Comparison of ENCODE assay signal across 20 cellular contexts in genomic region chr7:1237704-1238255, GRCh38. TPM values are rescaled to one million over a fixed set of nuclear protein-coding genes. Genes with fewer than 3 reads are reported as not detected.
DNase-seq lines count a peak whose midpoint lies in the region; ATAC-seq lines count a peak whose summit lies in the region.
"Had no signal": no experiment of that assay in that cellular context is flagged by ENCODE, and none has a peak within 500 bp of the region (broad histone marks: within the 10 kb centered on the region; RNA-seq: fewer than 3 reads in every experiment).

No MANE protein-coding gene starts in this region.

- H3K36me3 ChIP-seq in MG63 = no peaks in the 10 kb centered on the region
- H3K36me3 ChIP-seq: left lung, thyroid gland had no signal

- no peak for ATAC-seq in Right ventricle myocardium inferior
- no peak for ATAC-seq in Right ventricle myocardium superior (ENCODE audit: poor library complexity)
- ATAC-seq: activated CD4-positive, alpha-beta T cell treated with anti-CD3 and anti-CD28 coated beads for 36 hours; left lung; psoas muscle had no signal

- H3K9me3 Mint-ChIP-seq in activated T-helper 2 cell treated with anti-CD3 and anti-CD28 coated beads, Interferon-gamma antibody, Interleukin-2, Interleukin-4, amounts not matched to agents 10 μg/mL and 5 μg/mL and 100 μg/mL, durations not matched to agents 14 hours and 24 hours and 36 hours = peaks cover 6% of the 10 kb centered on the region

- peaks cover 6% of the 10 kb centered on the region for H3K36me3 Mint-ChIP-seq in activated T-helper 2 cell treated with anti-CD3 and anti-CD28 coated beads, Interferon-gamma antibody, Interleukin-2, Interleukin-4, amounts not matched to agents 10 μg/mL and 5 μg/mL and 100 μg/mL, durations not matched to agents 14 hours and 24 hours and 36 hours (ENCODE audit: low read depth)

- H3K9me3 ChIP-seq in MG63 = no peaks in the 10 kb centered on the region
- H3K9me3 ChIP-seq: left lung, psoas muscle, thyroid gland had no signal

- no peak overlapping the region for H3K4me3 ChIP-seq in MG63
- H3K4me3 ChIP-seq: left lung, thyroid gland had no signal

- DNase-seq in Right ventricle myocardium inferior (ENCODE audit: missing footprints) (peak; percentile 43), Right ventricle myocardium superior (no peak), NCI-H748 treated with DMSO at 0.1 percent for 48 hours (lab: John Stamatoyannopoulos, UW) (peak; percentile 40), cerebellar cortex (ENCODE audit: low spot score) (peak; percentile 23), retina (peak; percentile 70), MG63 (no peak), middle frontal gyrus (ENCODE audit: extremely low spot score, low spot score) (no peak)
- no peak for DNase-seq in activated T-helper 2 cell treated with anti-CD3 and anti-CD28 coated beads, Interferon-gamma antibody, Interleukin-2, Interleukin-4, amounts not matched to agents 10 μg/mL and 5 μg/mL and 100 μg/mL, durations not matched to agents 14 hours and 24 hours and 36 hours (ENCODE audit: low spot score)
- DNase-seq: activated CD4-positive, alpha-beta T cell treated with anti-CD3 and anti-CD28 coated beads for 36 hours; AML-193; aorta; NCI-H187; psoas muscle; SHP77; T-helper 9 cell; thyroid gland had no signal

- no peak overlapping the region for H3K4me3 Mint-ChIP-seq in activated T-helper 2 cell treated with anti-CD3 and anti-CD28 coated beads, Interferon-gamma antibody, Interleukin-2, Interleukin-4, amounts not matched to agents 10 μg/mL and 5 μg/mL and 100 μg/mL, durations not matched to agents 14 hours and 24 hours and 36 hours (ENCODE audit: low read depth)
- H3K4me3 Mint-ChIP-seq: activated CD4-positive, alpha-beta T cell treated with anti-CD3 and anti-CD28 coated beads for 36 hours had no signal

- H3K27me3 Mint-ChIP-seq in activated T-helper 2 cell treated with anti-CD3 and anti-CD28 coated beads, Interferon-gamma antibody, Interleukin-2, Interleukin-4, amounts not matched to agents 10 μg/mL and 5 μg/mL and 100 μg/mL, durations not matched to agents 14 hours and 24 hours and 36 hours (ENCODE audit: low read depth) = peaks cover 49% of the 10 kb centered on the region

- no peak overlapping the region for H3K27ac Mint-ChIP-seq in activated T-helper 2 cell treated with anti-CD3 and anti-CD28 coated beads, Interferon-gamma antibody, Interleukin-2, Interleukin-4, amounts not matched to agents 10 μg/mL and 5 μg/mL and 100 μg/mL, durations not matched to agents 14 hours and 24 hours and 36 hours
- H3K27ac Mint-ChIP-seq: activated CD4-positive, alpha-beta T cell treated with anti-CD3 and anti-CD28 coated beads for 36 hours had no signal

- H3K4me1 Mint-ChIP-seq in activated T-helper 2 cell treated with anti-CD3 and anti-CD28 coated beads, Interferon-gamma antibody, Interleukin-2, Interleukin-4, amounts not matched to agents 10 μg/mL and 5 μg/mL and 100 μg/mL, durations not matched to agents 14 hours and 24 hours and 36 hours (ENCODE audit: low read depth) = peaks cover 2% of the 10 kb centered on the region

- intact Hi-C loops in Right ventricle myocardium inferior (cut with DNase I) (no loop called here), Right ventricle myocardium superior (cut with DNase I) (no loop called here)
- intact Hi-C loops in activated T-helper 2 cell treated with anti-CD3 and anti-CD28 coated beads, Interferon-gamma antibody, Interleukin-2, Interleukin-4, amounts not matched to agents 10 μg/mL and 5 μg/mL and 100 μg/mL, durations not matched to agents 14 hours and 24 hours and 36 hours (cut with micrococcal nuclease) = no loop called here

- peaks cover 72% of the 10 kb centered on the region for H3K27me3 ChIP-seq in MG63

RNA-seq across cellular contexts. Expression of gene UNCX, which starts 5.1 kb away (rescaled TPM):
- total RNA-seq in Right ventricle myocardium inferior = not detected
- not detected for total RNA-seq in Right ventricle myocardium superior
- not detected in 2 replicates for total RNA-seq in MG63 (2014; rRNA removed; shearing (Covaris generic); ENCODE audit: low replicate concordance)
- total RNA-seq in activated T-helper 2 cell treated with anti-CD3 and anti-CD28 coated beads, Interferon-gamma antibody, Interleukin-2, Interleukin-4, amounts not matched to agents 10 μg/mL and 5 μg/mL and 100 μg/mL, durations not matched to agents 14 hours and 24 hours and 36 hours = not detected in 2 replicates
- total RNA-seq: activated CD4-positive, alpha-beta T cell treated with anti-CD3 and anti-CD28 coated beads for 36 hours; aorta; fibroblast of villous mesenchyme; left lung; M059J; NCI-H460; psoas muscle; thyroid gland had no signal

Comparison
In these comparisons a context has a peak if more than half of its experiments do, and no peak if none do; other contexts are left out.
1. DNase-seq: peak in Right ventricle myocardium inferior (single experiment), NCI-H748 treated with DMSO at 0.1 percent for 48 hours (single experiment), cerebellar cortex (single experiment) and retina (single experiment); none in Right ventricle myocardium superior (single experiment), MG63 (single experiment), middle frontal gyrus (single experiment) and activated T-helper 2 cell treated with anti-CD3 and anti-CD28 coated beads, Interferon-gamma antibody, Interleukin-2, Interleukin-4, amounts not matched to agents 10 μg/mL and 5 μg/mL and 100 μg/mL, durations not matched to agents 14 hours and 24 hours and 36 hours (single experiment).